Comparison of ENCODE assay signal across 18 cellular contexts in the genomic region with DNA sequence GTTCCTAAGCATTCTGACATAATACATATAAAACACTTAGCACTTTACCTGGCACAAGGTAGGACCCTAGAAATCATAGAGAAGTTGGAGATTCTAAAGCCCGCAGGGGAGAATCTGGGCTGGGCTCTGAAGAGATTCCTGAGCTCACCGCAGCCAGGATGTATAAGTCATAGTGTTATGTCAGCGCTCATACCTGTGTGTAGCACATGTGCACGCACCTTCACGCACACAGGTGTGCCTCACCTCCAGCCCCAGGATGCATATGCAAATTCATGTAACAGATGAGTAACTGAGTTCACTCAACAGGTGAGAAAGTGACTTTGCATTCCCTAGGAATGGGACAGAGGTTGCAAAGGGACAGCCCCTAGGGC. TPM values are rescaled to one million over a fixed set of nuclear protein-coding genes. Genes with fewer than 3 reads are reported as not detected.
A peak's percentile ranks its signal among the peaks of the same experiment; 100 is the strongest.
DNase-seq lines count a peak whose midpoint lies in the region; ATAC-seq, FAIRE-seq and TF ChIP-seq lines count a peak whose summit lies in the region.
"Had no signal": no experiment of that assay in that cellular context is flagged by ENCODE, and none has a peak within 500 bp of the region (broad histone marks: within the 10 kb centered on the region; RNA-seq: fewer than 3 reads in every experiment).

No MANE protein-coding gene starts in this region.

- H3K27ac ChIP-seq in H1 (ENCODE audit: low read depth, low read length) = no peak overlapping the region
- H3K27ac ChIP-seq: parathyroid adenoma, spleen, thoracic aorta had no signal

- 93% methylated on average over 5 of the region's 5 CpGs; no CpG with 5 or more reads in 1 of the 2 experiments for WGBS in H1 (ENCODE audit: extremely low coverage in 1 of 2, insufficient coverage in 1 of 2, insufficient read length in 1 of 2, insufficient replicate concordance in 2 of 2, low coverage in 1 of 2, low lambda C conversion rate in 2 of 2, missing lambda C conversion rate in 1 of 2), 2 experiments

- no peak overlapping the region for H4K5ac ChIP-seq in H1 (ENCODE audit: insufficient read length, low read depth, low read length)

- H3K18ac ChIP-seq in H1 (ENCODE audit: extremely low read depth, low read length) = no peak overlapping the region

- no peak overlapping the region for H2BK120ac ChIP-seq in H1 (replicated peaks; ENCODE audit: low read depth, low read length)

- no peak overlapping the region for H4K8ac ChIP-seq in H1 (ENCODE audit: extremely low read depth, insufficient read depth, low read length)

- H3K4me1 Mint-ChIP-seq in activated CD8-positive, alpha-beta memory T cell treated with anti-CD3 and anti-CD28 coated beads, Interleukin-2, amount 10 ng/mL, durations not matched to agents 7 days and 5 days = no peaks in the 10 kb centered on the region
- peaks cover 21% of the 10 kb centered on the region for H3K4me1 Mint-ChIP-seq in mesothelial cell of epicardium
- H3K4me1 Mint-ChIP-seq: activated CD4-positive, alpha-beta memory T cell treated with anti-CD3 and anti-CD28 coated beads, Interleukin-2, amount 10 ng/mL, durations not matched to agents 7 days and 5 days; CD14-positive monocyte; T-cell had no signal

- POLR2A ChIA-PET in H1 (lab: Charles Lee; ENCODE audit: partially characterized antibody) = interaction anchor here (0.5 to 2.1 kb wide), 5 partner anchors 9 to 215 kb away, joined by 3 to 7 read pairs (median 4); a partner anchor contains a TSS

- H3K79me1 ChIP-seq in H1 (ENCODE audit: low read depth, low read length) = no peaks in the 10 kb centered on the region

- no peak for ATAC-seq in activated CD8-positive, alpha-beta memory T cell treated with anti-CD3 and anti-CD28 coated beads, Interleukin-2, amount 10 ng/mL, durations not matched to agents 7 days and 5 days
- no peak for ATAC-seq in GM19328 (IDR thresholded peaks at IDR 0.05; ENCODE audit: unreplicated experiment)
- ATAC-seq: left ventricle myocardium superior, T-cell had no signal

- peak; percentile 26 for DNase-seq in activated CD8-positive, alpha-beta memory T cell treated with anti-CD3 and anti-CD28 coated beads, Interleukin-2, amount 10 ng/mL, durations not matched to agents 7 days and 5 days
- DNase-seq in activated CD8-positive, alpha-beta memory T cell treated with anti-CD3 and anti-CD28 coated beads, Interleukin-2, amount 50 U/mL, for 48 hours = no peak
- peak in 1 of 2 experiments; percentile 31 for DNase-seq in H1 (ENCODE audit: low read depth in 1 of 2, low spot score in 2 of 2)
- DNase-seq in mesothelial cell of epicardium (ENCODE audit: low spot score in 2 of 2, unreplicated experiment in 2 of 2) = peak in 1 of 2 experiments; percentile 28
- no peak for DNase-seq in RKO (ENCODE audit: low spot score)
- DNase-seq in globus pallidus (ENCODE audit: low spot score) = no peak
- no peak for DNase-seq in hypothalamus (lab: John Stamatoyannopoulos, UW)
- DNase-seq: DMS79, Kasumi-1, left ventricle myocardium superior, NCI-H1436 treated with DMSO at 0.1 percent for 48 hours, spleen had no signal

- H3K23ac ChIP-seq in H1 (ENCODE audit: insufficient read length) = no peak overlapping the region

- peak overlapping the region; percentile 57 for H4K91ac ChIP-seq in H1 (replicated peaks; ENCODE audit: insufficient read length, low read length)

- no peaks in the 10 kb centered on the region for H3K36me3 ChIP-seq in H1 (ENCODE audit: control insufficient read depth in 2 of 4, insufficient read depth in 4 of 4, low read length in 3 of 4)
- H3K36me3 ChIP-seq: spleen, thoracic aorta had no signal

- peaks cover 50% of the 10 kb centered on the region for H3K27me3 Mint-ChIP-seq in activated CD8-positive, alpha-beta memory T cell treated with anti-CD3 and anti-CD28 coated beads, Interleukin-2, amount 10 ng/mL, durations not matched to agents 7 days and 5 days
- H3K27me3 Mint-ChIP-seq in mesothelial cell of epicardium (ENCODE audit: low read depth) = no peaks in the 10 kb centered on the region

- H2BK12ac ChIP-seq in H1 (ENCODE audit: low read depth, low read length) = no peak overlapping the region

- H4K20me1 ChIP-seq in H1 (replicated peaks in 1 of 2; ENCODE audit: control insufficient read depth in 1 of 2, insufficient read depth in 2 of 2, low read length in 2 of 2) = peaks cover 0 to 2% of the 10 kb centered on the region in 2 experiments

- H3K36me3 Mint-ChIP-seq in activated CD8-positive, alpha-beta memory T cell treated with anti-CD3 and anti-CD28 coated beads, Interleukin-2, amount 10 ng/mL, durations not matched to agents 7 days and 5 days = no peaks in the 10 kb centered on the region
- no peaks in the 10 kb centered on the region for H3K36me3 Mint-ChIP-seq in mesothelial cell of epicardium
- H3K36me3 Mint-ChIP-seq: CD14-positive monocyte, T-cell had no signal

- H3K4ac ChIP-seq in H1 (replicated peaks; ENCODE audit: insufficient read length, low read depth, low read length) = no peak overlapping the region

- no peak overlapping the region for H2BK15ac ChIP-seq in H1 (ENCODE audit: low read length)

- no peaks in the 10 kb centered on the region; the same call in 1 of the 2 replicates for H3K23me2 ChIP-seq in H1 (ENCODE audit: low read depth, low read length)

- no peak overlapping the region for H2AFZ ChIP-seq in H1 (ENCODE audit: low read length)
- H2AFZ ChIP-seq: parathyroid adenoma had no signal

- H3K4me3 ChIP-seq in H1 (ENCODE audit: extremely low read depth in 1 of 4, insufficient read depth in 2 of 4, low read depth in 3 of 4, low read length in 4 of 4) = no peak overlapping the region
- H3K4me3 ChIP-seq: spleen, thoracic aorta had no signal

- no peaks in the 10 kb centered on the region for H3K79me2 ChIP-seq in H1 (ENCODE audit: control insufficient read depth in 1 of 2, insufficient read depth in 2 of 2, low read length in 2 of 2)
- H3K79me2 ChIP-seq: parathyroid adenoma had no signal

- no peak overlapping the region for H3K14ac ChIP-seq in H1 (ENCODE audit: insufficient read length)

- H3K4me2 ChIP-seq in H1 (ENCODE audit: insufficient read depth in 1 of 2, low read depth in 2 of 2, low read length in 2 of 2) = no peak overlapping the region

- TF ChIP-seq CTCF in H1 (IDR thresholded peaks at IDR 0.05; ENCODE audit: control extremely low read depth in 1 of 3, insufficient read depth in 1 of 3, low read depth in 1 of 3, low read length in 3 of 3) (no peak), mesothelial cell of epicardium (IDR thresholded peaks at IDR 0.05; ENCODE audit: unreplicated experiment) (no peak)

- no peak overlapping the region for H2BK5ac ChIP-seq in H1 (ENCODE audit: low read depth, low read length)

- no peak for TF ChIP-seq EP300 in H1 (IDR thresholded peaks at IDR 0.05; ENCODE audit: borderline replicate concordance in 1 of 2, low read depth in 2 of 2, low read length in 2 of 2)

- no peaks in the 10 kb centered on the region for H3K9me3 ChIP-seq in H1 (ENCODE audit: insufficient read depth in 2 of 2, low read depth in 1 of 2, low read length in 1 of 2)
- H3K9me3 ChIP-seq: thoracic aorta had no signal

- CTCF ChIA-PET in activated CD8-positive, alpha-beta memory T cell treated with anti-CD3 and anti-CD28 coated beads, Interleukin-2, amount 10 ng/mL, durations not matched to agents 7 days and 5 days (lab: Charles Lee) = interaction anchor here (1.1 kb wide), 1 partner anchor 94 kb away, joined by 3 read pairs; no protein-coding TSS in a partner anchor
- CTCF ChIA-PET in H1 (lab: Charles Lee; ENCODE audit: partially characterized antibody) = interaction anchor here (0.6 to 6.8 kb wide), 14 partner anchors 10 to 277 kb away, joined by 3 to 63 read pairs (median 5); no protein-coding TSS in a partner anchor

- TF ChIP-seq RAD21 in H1 (IDR thresholded peaks at IDR 0.05 in 1 of 2, conservative IDR thresholded peaks at IDR 0.05 in 1 of 2; ENCODE audit: low read depth in 2 of 2, low read length in 2 of 2) = no peak

- H3K56ac ChIP-seq in H1 (replicated peaks; ENCODE audit: insufficient read length, low read depth, low read length) = no peak overlapping the region

- FAIRE-seq in H1 (lab: Jason Lieb, UNC) = no peak

- H3K27me3 ChIP-seq in H1 (replicated peaks in 1 of 4; ENCODE audit: control insufficient read depth in 3 of 4, extremely low read depth in 1 of 4, insufficient read depth in 3 of 4, low read length in 3 of 4) = no peaks in the 10 kb centered on the region; a peak in 1 of 7 replicates

- H3K4me3 Mint-ChIP-seq in activated CD8-positive, alpha-beta memory T cell treated with anti-CD3 and anti-CD28 coated beads, Interleukin-2, amount 10 ng/mL, durations not matched to agents 7 days and 5 days = no peak overlapping the region
- H3K4me3 Mint-ChIP-seq in mesothelial cell of epicardium = no peak overlapping the region
- H3K4me3 Mint-ChIP-seq: activated CD4-positive, alpha-beta memory T cell treated with anti-CD3 and anti-CD28 coated beads, Interleukin-2, amount 10 ng/mL, durations not matched to agents 7 days and 5 days; CD14-positive monocyte; T-cell had no signal

- no peaks in the 10 kb centered on the region for H3K9me3 Mint-ChIP-seq in activated CD8-positive, alpha-beta memory T cell treated with anti-CD3 and anti-CD28 coated beads, Interleukin-2, amount 10 ng/mL, durations not matched to agents 7 days and 5 days (ENCODE audit: low read depth)
- H3K9me3 Mint-ChIP-seq in mesothelial cell of epicardium = peaks cover 8% of the 10 kb centered on the region
- H3K9me3 Mint-ChIP-seq: activated CD4-positive, alpha-beta memory T cell treated with anti-CD3 and anti-CD28 coated beads, Interleukin-2, amount 10 ng/mL, durations not matched to agents 7 days and 5 days; T-cell had no signal

- TF ChIP-seq POLR2A in H1 (IDR thresholded peaks at IDR 0.05; ENCODE audit: control extremely low read depth in 1 of 2, low read depth in 2 of 2, low read length in 2 of 2) = no peak

- H2AK5ac ChIP-seq in H1 (ENCODE audit: low read depth, low read length) = no peak overlapping the region

- H2BK20ac ChIP-seq in H1 (ENCODE audit: low read length) = no peak overlapping the region

- H3K4me1 ChIP-seq in H1 (replicated peaks in 1 of 4; ENCODE audit: control insufficient read depth in 3 of 4, insufficient read depth in 4 of 4, low read length in 3 of 4) = peaks cover 4 to 13% (median 6%) of the 10 kb centered on the region in 4 experiments
- H3K4me1 ChIP-seq: parathyroid adenoma, spleen had no signal

- no peak overlapping the region for H3K9ac ChIP-seq in H1 (replicated peaks in 1 of 4; ENCODE audit: extremely low read depth in 1 of 4, low read depth in 3 of 4, low read length in 3 of 4)
- H3K9ac ChIP-seq: parathyroid adenoma had no signal

- no peak overlapping the region for H3K27ac Mint-ChIP-seq in activated CD8-positive, alpha-beta memory T cell treated with anti-CD3 and anti-CD28 coated beads, Interleukin-2, amount 10 ng/mL, durations not matched to agents 7 days and 5 days
- peak overlapping the region; percentile 87 for H3K27ac Mint-ChIP-seq in mesothelial cell of epicardium
- H3K27ac Mint-ChIP-seq: activated CD4-positive, alpha-beta memory T cell treated with anti-CD3 and anti-CD28 coated beads, Interleukin-2, amount 10 ng/mL, durations not matched to agents 7 days and 5 days; CD14-positive monocyte; T-cell had no signal

RNA-seq across cellular contexts. Expression of a gene that starts 7.9 kb away (rescaled TPM):
- under 1 TPM in 1 of 2 experiments, not detected in 1; 0.42 TPM for total RNA-seq in activated CD8-positive, alpha-beta memory T cell treated with anti-CD3 and anti-CD28 coated beads, Interleukin-2, amount 10 ng/mL, durations not matched to agents 7 days and 5 days
- 45.3 and 46.3 TPM in 2 replicates for total RNA-seq in H1 (2021; fragmentation: NEBNext Ultra II Directional; extraction: Animal tissue kit (Norgen Biotek cat#: 25700))
- 71.4 and 73.3 TPM in 2 replicates for polyA plus RNA-seq in H1 (2011; rRNA removed)
- 46.5 TPM for polyA plus RNA-seq in H1 (2011; cell fraction: cytosol; rRNA removed)
- 43.3 TPM for polyA plus RNA-seq in H1 (2011; cell fraction: nucleus; rRNA removed)
- polyA plus RNA-seq in H1 (2012, experiment 1 of 2) = 31.0 to 43.9 TPM (median 41.3 TPM) in 4 replicates
- 37.8 TPM for polyA plus RNA-seq in H1 (2012, experiment 2 of 2)
- 39.8 TPM for polyA plus RNA-seq in H1 (2013, experiment 1 of 2)
- 52.2 TPM for polyA plus RNA-seq in H1 (2013, experiment 2 of 2)
- polyA minus RNA-seq in H1 (2011; rRNA and poly(A)+ RNA removed) = 18.9 and 23.2 TPM in 2 replicates
- polyA minus RNA-seq in H1 (2011; cell fraction: cytosol; rRNA and poly(A)+ RNA removed) = 38.7 TPM
- 18.5 TPM for polyA minus RNA-seq in H1 (2011; cell fraction: nucleus; rRNA and poly(A)+ RNA removed)
- total RNA-seq in mesothelial cell of epicardium = 45.5 to 50.7 TPM (median 48.3 TPM) in 3 replicates
- polyA plus RNA-seq: CD14-positive monocyte had no signal

Comparison
In these comparisons a context has a peak if more than half of its experiments do, and no peak if none do; other contexts are left out.
1. RNA of a gene that starts 7.9 kb away (total RNA-seq): 45.5 to 50.7 TPM in mesothelial cell of epicardium and 45.3 to 46.3 TPM in H1; 0.42 TPM in activated CD8-positive, alpha-beta memory T cell treated with anti-CD3 and anti-CD28 coated beads, Interleukin-2, amount 10 ng/mL, durations not matched to agents 7 days and 5 days; every median in the first group is over 10 times any median in the second.